In the genomic region with DNA sequence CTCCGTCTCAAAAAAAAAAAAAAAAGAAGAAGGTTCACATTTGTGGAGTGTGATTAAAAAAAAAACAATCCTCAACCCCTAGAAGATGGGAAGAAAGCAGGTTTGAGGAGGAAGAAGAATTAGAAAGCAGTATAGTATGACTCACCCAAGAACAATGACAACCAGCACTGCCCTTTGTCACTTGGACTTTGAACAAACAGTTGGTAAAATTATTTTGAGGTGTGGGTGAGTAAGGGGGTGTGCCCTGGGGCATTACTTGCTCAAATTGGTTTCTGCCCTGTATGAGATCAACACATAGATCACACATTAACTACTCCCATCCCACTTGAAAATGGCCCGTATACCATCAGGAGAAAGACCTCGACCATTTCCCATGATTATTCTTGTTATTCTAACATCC, we compare ENCODE assay signal across 13 cellular contexts. TPM values are rescaled to one million over a fixed set of nuclear protein-coding genes. Genes with fewer than 3 reads are reported as not detected.
DNase-seq lines count a peak whose midpoint lies in the region; TF ChIP-seq lines count a peak whose summit lies in the region.
"Had no signal": no experiment of that assay in that cellular context is flagged by ENCODE, and none has a peak within 500 bp of the region (broad histone marks: within the 10 kb centered on the region; RNA-seq: fewer than 3 reads in every experiment).

No MANE protein-coding gene starts in this region.

- H3K9me3 ChIP-seq in stomach, result no peaks in the 10 kb centered on the region
- H3K9me3 ChIP-seq: right atrium auricular region, testis had no signal

- TF ChIP-seq EP300 in stomach (IDR thresholded peaks at IDR 0.05), result no peak

- no peaks in the 10 kb centered on the region for H3K27me3 ChIP-seq in stomach
- H3K27me3 ChIP-seq: right atrium auricular region, testis had no signal

- H3K4me1 ChIP-seq in stomach, result peaks cover 19 to 37% (median 25%) of the 10 kb centered on the region in 4 donors
- H3K4me1 ChIP-seq: testis had no signal

- WGBS in stomach, 5 donors, result 51 to 77% (median 62%) methylated on average over 3 of the region's 3 CpGs

- H3K36me3 ChIP-seq in stomach, result no peaks in the 10 kb centered on the region
- H3K36me3 ChIP-seq: right atrium auricular region had no signal

- intact Hi-C loops in stomach (cut with DNase I; ENCODE audit: low total_unique reads), result no loop called here

- peak overlapping the region in 3 of 5 donors; percentile 12 to 63 (median 24) for H3K27ac ChIP-seq in stomach
- H3K27ac ChIP-seq: 22Rv1, testis had no signal

- TF ChIP-seq CTCF in foreskin fibroblast (IDR thresholded peaks at IDR 0.05; ENCODE audit: low read depth, low read length) (no peak), stomach (IDR thresholded peaks at IDR 0.05) (no peak)

- H3K4me3 ChIP-seq in foreskin fibroblast (ENCODE audit: low read depth in 1 of 2, low read length in 2 of 2) (no peak overlapping the region), stomach (no peak overlapping the region)
- H3K4me3 ChIP-seq: right atrium auricular region, testis had no signal

- DNase-seq in NOMO-1 treated with DMSO at 0.1 percent for 48 hours (lab: John Stamatoyannopoulos, UW; ENCODE audit: unreplicated experiment) (peak; percentile 4), NOMO-1 (lab: John Stamatoyannopoulos, UW; ENCODE audit: unreplicated experiment in 2 of 2) (no peak), SW480 (ENCODE audit: low spot score) (peak; percentile 91), foreskin fibroblast (peak; percentile 33 to 61), stomach (no peak), NCI-H2227 (lab: John Stamatoyannopoulos, UW; ENCODE audit: unreplicated experiment) (no peak), midbrain (lab: John Stamatoyannopoulos, UW) (no peak)
- DNase-seq in stimulated activated CD4-positive, alpha-beta T cell treated with anti-CD3 and anti-CD28 coated beads, Interleukin-15, amount 100 ng/mL, for 24 hours, result no peak
- DNase-seq: DMS 273 treated with DMSO at 0.1 percent for 48 hours, NCI-H146, testis had no signal

- no peak for TF ChIP-seq POLR2A in stomach (IDR thresholded peaks at IDR 0.05)

RNA-seq across cellular contexts. Expression of gene F2RL1, which starts 33.3 kb away (rescaled TPM):
- total RNA-seq in stomach, result 10 to 100 TPM in 4 of 5 donors, 1 to 10 TPM in 1; 6.7 to 72.9 (median 36.1) TPM
- polyA plus RNA-seq in stomach, result 10 to 100 TPM in 2 of 3 donors, 1 to 10 TPM in 1; 4.8 to 17.6 (median 12.4) TPM

Comparison
In these comparisons a context has a peak if more than half of its experiments do, and no peak if none do; other contexts are left out.
1. DNase-seq: peak in NOMO-1 treated with DMSO at 0.1 percent for 48 hours (single experiment), SW480 (single experiment) and foreskin fibroblast (2 of 2); none in NOMO-1 (0 of 2), stomach (single experiment), NCI-H2227 (single experiment), stimulated activated CD4-positive, alpha-beta T cell treated with anti-CD3 and anti-CD28 coated beads, Interleukin-15, amount 100 ng/mL, for 24 hours (single experiment) and midbrain (single experiment).